ENCODE assay signal across 26 cellular contexts in the genomic region with DNA sequence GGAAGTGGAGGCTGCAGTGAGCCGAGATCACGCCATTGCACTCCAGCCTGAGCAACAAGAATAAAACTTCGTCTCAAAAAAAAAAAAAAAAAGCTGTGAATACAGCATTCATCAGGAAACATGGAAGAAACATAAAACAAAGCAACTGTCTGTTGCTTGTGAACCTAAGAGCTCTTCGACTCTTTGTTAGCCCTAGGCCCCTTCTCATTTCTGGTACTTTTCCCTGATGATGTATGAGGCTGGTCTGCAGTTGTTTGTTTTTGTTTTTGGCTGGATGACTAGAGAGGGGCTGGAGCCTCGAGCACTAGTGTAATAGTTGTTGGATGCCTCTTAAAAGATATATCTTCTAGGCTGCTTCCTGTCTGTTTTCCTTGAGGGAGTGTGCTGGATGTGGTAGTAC.
"Had no signal": no experiment of that assay in that cellular context is flagged by ENCODE, and none has a peak within 500 bp of the region (broad histone marks: within the 10 kb centered on the region; RNA-seq: fewer than 3 reads in every experiment).

No MANE protein-coding gene starts in this region.

- H3K27ac ChIP-seq: left lung, lower lobe of right lung, pancreas, psoas muscle, right atrium auricular region, right lobe of liver, testis, thyroid gland, transverse colon, upper lobe of left lung, vagina had no signal

- H3K4me1 ChIP-seq: left lung, lower lobe of right lung, pancreas, right atrium auricular region, right lobe of liver, testis, thyroid gland, vagina had no signal

- DNase-seq: hippocampal formation; left colon; left lung; lower lobe of right lung; mammary epithelial cell; mesendoderm; naive B cell; nucleus accumbens; pancreas; psoas muscle; right lobe of liver; stimulated activated CD4-positive, alpha-beta T cell treated with anti-CD3 and anti-CD28 coated beads, Interleukin-1b, Interleukin-23, amount 100 ng/mL, for 48 hours; stimulated activated CD4-positive, alpha-beta T cell treated with anti-CD3 and anti-CD28 coated beads, Interleukin-2, amount 100 ng/mL, for 48 hours; stimulated activated CD4-positive, alpha-beta T cell treated with anti-CD3 and anti-CD28 coated beads, Interleukin-4, amount 100 ng/mL, for 4 hours; stimulated activated CD8-positive, alpha-beta memory T cell treated with anti-CD3 and anti-CD28 coated beads, Interleukin-4, amount 100 ng/mL, for 48 hours; stimulated activated naive CD4-positive, alpha-beta T cell treated with Interleukin-2 at 50 U/mL for 16 hours; stimulated activated naive CD8-positive, alpha-beta T cell treated with anti-CD3 and anti-CD28 coated beads, Interleukin-15, amount 100 ng/mL, for 72 hours; testis; thyroid gland; transverse colon; upper lobe of left lung had no signal

- ATAC-seq: left colon; left lung; lower lobe of right lung; natural killer cell treated with Interleukin-12 subunit alpha and Interleukin-12 subunit beta and Interleukin-15 and Interleukin-18, amount 100 ng/mL, for 72 hours; pancreas; psoas muscle; right lobe of liver; stimulated activated memory B cell treated with anti-CD40 and anti-IgM and Interleukin-4, amounts not matched to agents 10 μg/mL and 1 μg/mL and 100 μg/mL, for 72 hours; stimulated activated naive CD8-positive, alpha-beta T cell treated with anti-CD3 and anti-CD28 coated beads, Interleukin-15, amount 100 ng/mL, for 72 hours had no signal

- H3K9me3 ChIP-seq: left lung, lower lobe of right lung, pancreas, psoas muscle, right atrium auricular region, right lobe of liver, testis, thyroid gland, transverse colon, upper lobe of left lung, vagina had no signal

- H3K4me2 ChIP-seq: smooth muscle cell had no signal

- H3K36me3 ChIP-seq: right atrium auricular region, right lobe of liver, thyroid gland, vagina had no signal

- H3K4me3 ChIP-seq: left lung, lower lobe of right lung, pancreas, psoas muscle, right atrium auricular region, right lobe of liver, smooth muscle cell, testis, thyroid gland, transverse colon, upper lobe of left lung, vagina had no signal

- H3K27me3 ChIP-seq: left lung, pancreas, right atrium auricular region, right lobe of liver, testis, thyroid gland, transverse colon, upper lobe of left lung, vagina had no signal
